In the genomic region with DNA sequence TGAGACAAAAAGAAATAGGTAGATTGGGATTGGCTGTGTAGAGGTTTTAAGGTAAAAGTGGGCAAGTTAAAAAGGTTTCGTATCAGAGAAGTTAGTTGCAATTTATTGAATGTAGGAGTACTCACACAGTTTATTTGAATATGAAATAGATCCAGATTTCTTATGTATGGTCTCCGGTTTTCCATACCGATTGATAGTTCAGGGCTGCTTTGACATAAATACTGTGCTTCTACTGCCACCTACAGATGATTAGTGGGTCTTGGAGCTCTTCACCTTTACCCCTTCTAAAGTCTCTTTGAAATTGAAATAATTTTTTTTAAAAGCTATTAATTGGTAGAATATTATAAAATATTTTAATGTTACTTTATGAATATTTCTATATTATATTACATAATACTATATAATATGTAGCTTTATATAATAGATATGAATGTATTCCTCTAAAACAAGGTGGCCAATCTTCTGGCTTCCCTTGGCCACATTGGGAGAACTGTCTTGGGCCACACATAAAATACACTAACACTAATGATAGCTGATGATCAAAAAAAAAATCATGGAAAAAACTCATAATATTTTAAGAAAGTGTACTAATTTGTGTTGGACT, we compare ENCODE assay signal across 8 cellular contexts. TPM values are rescaled to one million over a fixed set of nuclear protein-coding genes. Genes with fewer than 3 reads are reported as not detected.
DNase-seq lines count a peak whose midpoint lies in the region; ATAC-seq and TF ChIP-seq lines count a peak whose summit lies in the region.

No MANE protein-coding gene starts in this region.

- H4K20me1 ChIP-seq in OCI-LY7 (ENCODE audit: insufficient read depth, low read length) = peaks cover 5% of the 10 kb centered on the region; the same call in 1 of the 2 replicates

- peak; percentile 52 for ATAC-seq in HG03280 (IDR thresholded peaks at IDR 0.05; ENCODE audit: unreplicated experiment)
- no peak for ATAC-seq in HG03025 (IDR thresholded peaks at IDR 0.05; ENCODE audit: low FRiP score, unreplicated experiment)
- ATAC-seq in HG02884 (IDR thresholded peaks at IDR 0.05; ENCODE audit: unreplicated experiment) = no peak

- no peak overlapping the region for H3K4me2 ChIP-seq in OCI-LY7 (ENCODE audit: low read length)

- H3K27ac ChIP-seq in OCI-LY7 (ENCODE audit: low read depth, low read length, poor library complexity, severe bottlenecking) = no peak overlapping the region

- peaks cover 3% of the 10 kb centered on the region; the same call in 1 of the 2 replicates for H3K36me3 ChIP-seq in OCI-LY7 (ENCODE audit: insufficient read depth, low read length)

- H3K79me2 ChIP-seq in OCI-LY7 (ENCODE audit: insufficient read depth, low read depth, low read length) = no peaks in the 10 kb centered on the region

- no peaks in the 10 kb centered on the region for H3K9me3 ChIP-seq in OCI-LY7 (ENCODE audit: low read length)

- CTCF ChIA-PET in OCI-LY7 (lab: Charles Lee; ENCODE audit: unreplicated experiment) = interaction anchor here (0.6 to 3.3 kb wide), 2 partner anchors 67 to 90 kb away, joined by 3 to 18 read pairs; no protein-coding TSS in a partner anchor

- no TSS peak for BruUV-seq in OCI-LY7 (replicated peaks; lab: Mats Ljungman, UMichigan)

- intact Hi-C loops in OCI-LY7 (cut with micrococcal nuclease; ENCODE audit: unreplicated experiment) = loop anchor here (1.0 to 10.0 kb wide), 4 partner anchors 65 to 421 kb away; a partner anchor contains a TSS

- POLR2A ChIA-PET in OCI-LY7 (lab: Charles Lee) = interaction anchor here (0.5 to 1.9 kb wide), 6 partner anchors 9 to 193 kb away, joined by 3 to 6 read pairs (median 3); no protein-coding TSS in a partner anchor

- no peaks in the 10 kb centered on the region for H3K9me2 ChIP-seq in OCI-LY7 (ENCODE audit: insufficient read depth, low read length)

- peaks cover 55% of the 10 kb centered on the region for H3K4me1 ChIP-seq in OCI-LY7 (ENCODE audit: insufficient read depth, low read length, poor library complexity, severe bottlenecking)

- peak; percentile 78 for TF ChIP-seq CTCF in OCI-LY7 (conservative IDR thresholded peaks at IDR 0.05; ENCODE audit: low read length)

- no peak overlapping the region for H3K4me3 ChIP-seq in OCI-LY7 (ENCODE audit: low read depth, low read length, poor library complexity, severe bottlenecking)

- H2AFZ ChIP-seq in OCI-LY7 (ENCODE audit: low read length) = no peak overlapping the region

- DNase-seq in NCI-H2107 treated with DMSO at 0.1 percent for 48 hours (lab: John Stamatoyannopoulos, UW; ENCODE audit: unreplicated experiment) = peak; percentile 46
- DNase-seq in NCI-H2107 (lab: John Stamatoyannopoulos, UW) = no peak
- peak; percentile 61 for DNase-seq in OCI-LY7 (ENCODE audit: low spot score)
- DNase-seq in cerebellum (ENCODE audit: low spot score) = peak; percentile 44
- DNase-seq in lung microvascular endothelial cell (ENCODE audit: low read depth in 2 of 2) = peak; percentile 72 to 82

RNA-seq across cellular contexts. Expression of a gene that starts 7.7 kb away (rescaled TPM):
- 6.6 and 13.7 TPM in 2 replicates for total RNA-seq in OCI-LY7 (2014; rRNA removed; shearing (Covaris generic))
- 10.9 and 15.1 TPM in 2 replicates for total RNA-seq in OCI-LY7 (2022)
- not detected for total RNA-seq in cerebellum
- not detected in 2 replicates for total RNA-seq in lung microvascular endothelial cell

RNA-seq across cellular contexts. Expression of a gene that starts 41.3 kb away (rescaled TPM):
- not detected in 2 replicates for total RNA-seq in OCI-LY7 (2014; rRNA removed; shearing (Covaris generic))
- not detected in 2 replicates for total RNA-seq in OCI-LY7 (2022)
- total RNA-seq in cerebellum = 1.1 TPM
- 0.40 and 1.1 TPM in 2 replicates for total RNA-seq in lung microvascular endothelial cell
